ENCODE assay signal across 15 cellular contexts in genomic region chr14:30751646-30752416, GRCh38.
DNase-seq lines count a peak whose midpoint lies in the region; ATAC-seq and TF ChIP-seq lines count a peak whose summit lies in the region.
"Had no signal": no experiment of that assay in that cellular context is flagged by ENCODE, and none has a peak within 500 bp of the region (broad histone marks: within the 10 kb centered on the region; RNA-seq: fewer than 3 reads in every experiment).

No MANE protein-coding gene starts in this region.

- no peak overlapping the region for H3K27ac ChIP-seq in SK-N-SH (ENCODE audit: low read depth in 2 of 2, low read length in 1 of 2)
- no peak overlapping the region for H3K27ac ChIP-seq in OCI-LY7 (ENCODE audit: low read depth, low read length, poor library complexity, severe bottlenecking)
- H3K27ac ChIP-seq in mesendoderm (ENCODE audit: low read depth, low read length) = no peak overlapping the region
- H3K27ac ChIP-seq: adrenal gland had no signal

- intact Hi-C loops in OCI-LY7 (cut with micrococcal nuclease; ENCODE audit: unreplicated experiment) (no loop called here), natural killer cell (cut with micrococcal nuclease) (no loop called here)

- no peaks in the 10 kb centered on the region for H4K20me1 ChIP-seq in SK-N-SH (ENCODE audit: insufficient read depth)
- no peaks in the 10 kb centered on the region for H4K20me1 ChIP-seq in OCI-LY7 (ENCODE audit: insufficient read depth, low read length)

- no peaks in the 10 kb centered on the region; the same call in 1 of the 2 replicates for H3K27me3 ChIP-seq in SK-N-SH (ENCODE audit: insufficient read depth)
- H3K27me3 ChIP-seq in mesendoderm (ENCODE audit: insufficient read depth, low read length, poor library complexity) = no peaks in the 10 kb centered on the region
- H3K27me3 ChIP-seq: adrenal gland had no signal

- CTCF ChIA-PET in SK-N-SH (lab: Yijun Ruan, JAX) (interaction anchor here (0.7 to 1.4 kb wide), 2 partner anchors 29 to 51 kb away, joined by 3 to 4 read pairs; no protein-coding TSS in a partner anchor), OCI-LY7 (lab: Charles Lee; ENCODE audit: unreplicated experiment) (no interaction called here)

- TF ChIP-seq CTCF in SK-N-SH (IDR thresholded peaks at IDR 0.05) (no peak), GM12874 (IDR thresholded peaks at IDR 0.05; ENCODE audit: insufficient read depth, low read depth, low read length) (peak; percentile 18; the same call in 1 of the 2 replicates), OCI-LY7 (conservative IDR thresholded peaks at IDR 0.05; ENCODE audit: low read length) (peak; percentile 52), natural killer cell (IDR thresholded peaks at IDR 0.05) (no peak)

- no peaks in the 10 kb centered on the region for H3K9me2 ChIP-seq in SK-N-SH
- H3K9me2 ChIP-seq in OCI-LY7 (ENCODE audit: insufficient read depth, low read length) = no peaks in the 10 kb centered on the region

- H2BK5ac ChIP-seq in mesendoderm (ENCODE audit: low read length) = no peak overlapping the region

- no peak overlapping the region for H3K18ac ChIP-seq in mesendoderm (ENCODE audit: low read length)

- no peak overlapping the region for H3K4ac ChIP-seq in mesendoderm (ENCODE audit: low read depth, low read length)

- H3K9me3 Mint-ChIP-seq in natural killer cell = no peaks in the 10 kb centered on the region
- H3K9me3 Mint-ChIP-seq: activated T-cell treated with anti-CD3 and anti-CD28 coated beads, Interleukin-2, amount 50 U/mL, for 24 hours; stimulated activated naive CD8-positive, alpha-beta T cell treated with anti-CD3 and anti-CD28 coated beads, Interleukin-15, Interleukin-2, amounts not matched to agents 100 ng/mL and 50 ng/mL, for 24 hours had no signal

- TF ChIP-seq EP300 in SK-N-SH (IDR thresholded peaks at IDR 0.05; ENCODE audit: borderline replicate concordance in 1 of 2, low read depth in 1 of 2, low read length in 1 of 2) = no peak

- no peak overlapping the region for H3K56ac ChIP-seq in mesendoderm (ENCODE audit: low read length)

- H3K4me2 ChIP-seq in SK-N-SH = no peak overlapping the region
- H3K4me2 ChIP-seq in OCI-LY7 (ENCODE audit: low read length) = no peak overlapping the region
- H3K4me2 ChIP-seq in mesendoderm (ENCODE audit: low read length) = no peak overlapping the region

- peak; percentile 23 for DNase-seq in SK-N-SH
- DNase-seq in OCI-LY7 (ENCODE audit: low spot score) = peak; percentile 24
- DNase-seq in mesendoderm = peak; percentile 58
- DNase-seq in natural killer cell = no peak
- DNase-seq in hypothalamus (lab: John Stamatoyannopoulos, UW) = no peak
- DNase-seq: activated CD4-positive, alpha-beta T cell treated with anti-CD3 and anti-CD28 coated beads for 1 hour; activated T-cell treated with anti-CD3 and anti-CD28 coated beads, Interleukin-2, amount 50 U/mL, for 24 hours; adrenal gland; Caco-2; NCI-H1048; NCI-H2227 treated with DMSO at 0.1 percent for 48 hours had no signal

- 47% methylated on average over 9 of the region's 11 CpGs for WGBS in SK-N-SH (ENCODE audit: low lambda C conversion rate)
- no CpG with 5 or more reads among the region's 11 CpGs for WGBS in mesendoderm (ENCODE audit: extremely low coverage, insufficient coverage, low lambda C conversion rate)

- no peak overlapping the region for H2AFZ ChIP-seq in SK-N-SH (ENCODE audit: low read depth)
- no peak overlapping the region for H2AFZ ChIP-seq in OCI-LY7 (ENCODE audit: low read length)

- H4K8ac ChIP-seq in mesendoderm (ENCODE audit: low read depth, low read length) = no peak overlapping the region

- H3K23ac ChIP-seq in mesendoderm (ENCODE audit: low read length) = no peak overlapping the region

- no peak overlapping the region for H2BK120ac ChIP-seq in mesendoderm (ENCODE audit: low read depth, low read length)

- H3K36me3 ChIP-seq in SK-N-SH (replicated peaks in 1 of 2; ENCODE audit: control insufficient read depth in 1 of 2, insufficient read depth in 2 of 2, low read length in 1 of 2) = no peaks in the 10 kb centered on the region
- no peaks in the 10 kb centered on the region for H3K36me3 ChIP-seq in OCI-LY7 (ENCODE audit: insufficient read depth, low read length)
- no peaks in the 10 kb centered on the region for H3K36me3 ChIP-seq in mesendoderm (ENCODE audit: control insufficient read depth, insufficient read depth, low read length)
- H3K36me3 ChIP-seq: adrenal gland had no signal

- peaks cover 8 to 11% of the 10 kb centered on the region in 2 donors for H3K27me3 Mint-ChIP-seq in natural killer cell (ENCODE audit: low read depth in 2 of 2)

- H3K79me2 ChIP-seq in SK-N-SH (ENCODE audit: insufficient read depth) (no peaks in the 10 kb centered on the region), OCI-LY7 (ENCODE audit: insufficient read depth, low read depth, low read length) (no peaks in the 10 kb centered on the region), mesendoderm (ENCODE audit: control insufficient read depth, insufficient read depth, low read length) (no peaks in the 10 kb centered on the region)

- H3K4me3 ChIP-seq in SK-N-SH (ENCODE audit: low read depth in 2 of 2, low read length in 1 of 2) (no peak overlapping the region), OCI-LY7 (ENCODE audit: low read depth, low read length, poor library complexity, severe bottlenecking) (no peak overlapping the region), mesendoderm (ENCODE audit: low read length) (no peak overlapping the region)
- H3K4me3 ChIP-seq: adrenal gland had no signal

- no TSS peak for BruUV-seq in OCI-LY7 (replicated peaks; lab: Mats Ljungman, UMichigan)

- peak; percentile 29 for TF ChIP-seq RAD21 in SK-N-SH (IDR thresholded peaks at IDR 0.05; ENCODE audit: low read length)

- no peaks in the 10 kb centered on the region for H3K9me3 ChIP-seq in SK-N-SH
- H3K9me3 ChIP-seq in OCI-LY7 (ENCODE audit: low read length) = no peaks in the 10 kb centered on the region
- H3K9me3 ChIP-seq: adrenal gland, Caco-2 had no signal

- H3K9ac ChIP-seq in SK-N-SH = no peak overlapping the region
- H3K9ac ChIP-seq in mesendoderm (ENCODE audit: low read length) = no peak overlapping the region

- ATAC-seq in SK-N-SH treated with all-trans-retinoic acid at 6 μM for 48 hours = no peak; the same call in 2 of the 3 replicates
- ATAC-seq in natural killer cell = no peak
- no peak for ATAC-seq in GM19351 (IDR thresholded peaks at IDR 0.05; ENCODE audit: unreplicated experiment)

- H3K4me3 Mint-ChIP-seq in natural killer cell = no peak overlapping the region
- H3K4me3 Mint-ChIP-seq: activated T-cell treated with anti-CD3 and anti-CD28 coated beads, Interleukin-2, amount 50 U/mL, for 24 hours; stimulated activated naive CD8-positive, alpha-beta T cell treated with anti-CD3 and anti-CD28 coated beads, Interleukin-15, Interleukin-2, amounts not matched to agents 100 ng/mL and 50 ng/mL, for 24 hours had no signal

- POLR2A ChIA-PET in SK-N-SH (lab: Yijun Ruan, JAX) (no interaction called here), OCI-LY7 (lab: Charles Lee) (interaction anchor here (1.6 kb wide), 1 partner anchor 15 kb away, joined by 3 read pairs; no protein-coding TSS in a partner anchor)

- no peaks in the 10 kb centered on the region for H3K79me1 ChIP-seq in mesendoderm (ENCODE audit: low read length)

- no peak overlapping the region for H3K27ac Mint-ChIP-seq in natural killer cell
- H3K27ac Mint-ChIP-seq: activated T-cell treated with anti-CD3 and anti-CD28 coated beads, Interleukin-2, amount 50 U/mL, for 24 hours; stimulated activated naive CD8-positive, alpha-beta T cell treated with anti-CD3 and anti-CD28 coated beads, Interleukin-15, Interleukin-2, amounts not matched to agents 100 ng/mL and 50 ng/mL, for 24 hours had no signal

- no peak overlapping the region for H2BK15ac ChIP-seq in mesendoderm (replicated peaks; ENCODE audit: low read depth)

- H3K4me1 Mint-ChIP-seq in natural killer cell = peaks cover 0 to 4% of the 10 kb centered on the region in 2 donors

- no peak overlapping the region for H4K5ac ChIP-seq in mesendoderm (ENCODE audit: low read length)

- H3K4me1 ChIP-seq in SK-N-SH (ENCODE audit: control insufficient read depth in 1 of 2, insufficient read depth in 2 of 2, low read depth in 1 of 2, low read length in 1 of 2) (no peaks in the 10 kb centered on the region), OCI-LY7 (ENCODE audit: insufficient read depth, low read length, poor library complexity, severe bottlenecking) (no peaks in the 10 kb centered on the region), mesendoderm (ENCODE audit: control insufficient read depth, low read depth, low read length) (no peaks in the 10 kb centered on the region)
- H3K4me1 ChIP-seq: adrenal gland, Caco-2 had no signal

- H3K36me3 Mint-ChIP-seq in natural killer cell = no peaks in the 10 kb centered on the region

- no peak overlapping the region for H2AK5ac ChIP-seq in mesendoderm (ENCODE audit: low read length)

- H3F3A ChIP-seq in SK-N-SH (replicated peaks; ENCODE audit: insufficient read depth) = no peaks in the 10 kb centered on the region

TF ChIP-seq in SK-N-SH, 30 proteins besides CTCF, POLR2A, EP300 and RAD21 (continues in another document):
- no peak for TF ChIP-seq JUND (IDR thresholded peaks at IDR 0.05)
- TF ChIP-seq, protein P1, sequence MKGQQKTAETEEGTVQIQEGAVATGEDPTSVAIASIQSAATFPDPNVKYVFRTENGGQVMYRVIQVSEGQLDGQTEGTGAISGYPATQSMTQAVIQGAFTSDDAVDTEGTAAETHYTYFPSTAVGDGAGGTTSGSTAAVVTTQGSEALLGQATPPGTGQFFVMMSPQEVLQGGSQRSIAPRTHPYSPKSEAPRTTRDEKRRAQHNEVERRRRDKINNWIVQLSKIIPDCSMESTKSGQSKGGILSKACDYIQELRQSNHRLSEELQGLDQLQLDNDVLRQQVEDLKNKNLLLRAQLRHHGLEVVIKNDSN (IDR thresholded peaks at IDR 0.05; ENCODE audit: borderline replicate concordance, low read depth) = no peak
- TF ChIP-seq SMC3 (IDR thresholded peaks at IDR 0.05; ENCODE audit: low read depth, low read length) = no peak
- TF ChIP-seq RXRA (IDR thresholded peaks at IDR 0.05; ENCODE audit: borderline replicate concordance, low read depth) = no peak
- no peak for TF ChIP-seq GATA2 (CRISPR knock-in tag; IDR thresholded peaks at IDR 0.05)
- no peak for TF ChIP-seq SIN3A (IDR thresholded peaks at IDR 0.05; ENCODE audit: borderline replicate concordance, low read depth, low read length)

TF ChIP-seq in SK-N-SH treated with all-trans-retinoic acid at 6 μM for 48 hours, 23 proteins besides CTCF, POLR2A, EP300 and RAD21:
- TF ChIP-seq ZNF565 (CRISPR knock-in tag; conservative IDR thresholded peaks at IDR 0.05; ENCODE audit: low read depth) (no peak), ZNF8 (CRISPR knock-in tag; IDR thresholded peaks at IDR 0.05) (no peak), BACH2 (CRISPR knock-in tag; IDR thresholded peaks at IDR 0.05; ENCODE audit: borderline replicate concordance) (no peak), ESRRG (CRISPR knock-in tag; IDR thresholded peaks at IDR 0.05) (no peak)

Comparison
In these comparisons a context has a peak if more than half of its experiments do, and no peak if none do; other contexts are left out.
1. DNase-seq: peak in SK-N-SH (single experiment), OCI-LY7 (single experiment) and mesendoderm (single experiment); none in natural killer cell (single experiment) and hypothalamus (0 of 51).
2. CTCF ChIP-seq: peak in GM12874 (single experiment) and OCI-LY7 (single experiment); none in SK-N-SH (single experiment) and natural killer cell (single experiment).